ENCODE assay signal across 8 cellular contexts in genomic region chr20:58652606-58653303, GRCh38. TPM values are rescaled to one million over a fixed set of nuclear protein-coding genes. Genes with fewer than 3 reads are reported as not detected.
DNase-seq lines count a peak whose midpoint lies in the region; ATAC-seq, FAIRE-seq and TF ChIP-seq lines count a peak whose summit lies in the region.

No MANE protein-coding gene starts in this region.

- in situ Hi-C loops in G401 (cut with HindIII; ENCODE audit: low sequenced_read_pairs) = no loop called here

- H3K27ac Mint-ChIP-seq in chondrocyte (ENCODE audit: unreplicated experiment) = peak overlapping the region; percentile 99
- peak overlapping the region; percentile 97 to 98 for H3K27ac Mint-ChIP-seq in natural killer cell treated with Interleukin-12 subunit alpha and Interleukin-12 subunit beta and Interleukin-15 and Interleukin-18, amount 100 ng/mL, for 72 hours

- no peaks in the 10 kb centered on the region for H3K27me3 Mint-ChIP-seq in chondrocyte (ENCODE audit: low read depth)
- no peaks in the 10 kb centered on the region for H3K27me3 Mint-ChIP-seq in natural killer cell treated with Interleukin-12 subunit alpha and Interleukin-12 subunit beta and Interleukin-15 and Interleukin-18, amount 100 ng/mL, for 72 hours

- peak; percentile 41 for FAIRE-seq in A204.1 (lab: Jason Lieb, UNC)
- FAIRE-seq in D721Med (lab: Jason Lieb, UNC) = no peak

- H3K9me3 Mint-ChIP-seq in chondrocyte (ENCODE audit: low read depth) = no peaks in the 10 kb centered on the region
- no peaks in the 10 kb centered on the region for H3K9me3 Mint-ChIP-seq in natural killer cell treated with Interleukin-12 subunit alpha and Interleukin-12 subunit beta and Interleukin-15 and Interleukin-18, amount 100 ng/mL, for 72 hours

- no peaks in the 10 kb centered on the region for H3K36me3 Mint-ChIP-seq in chondrocyte (ENCODE audit: low read depth)
- peaks cover 14% of the 10 kb centered on the region for H3K36me3 Mint-ChIP-seq in natural killer cell treated with Interleukin-12 subunit alpha and Interleukin-12 subunit beta and Interleukin-15 and Interleukin-18, amount 100 ng/mL, for 72 hours

- ATAC-seq in GM21381 (IDR thresholded peaks at IDR 0.05; ENCODE audit: unreplicated experiment) (peak; percentile 1), GM21619 (IDR thresholded peaks at IDR 0.05; ENCODE audit: unreplicated experiment) (no peak)
- peak in 1 of 2 donors; percentile 3 for ATAC-seq in natural killer cell treated with Interleukin-12 subunit alpha and Interleukin-12 subunit beta and Interleukin-15 and Interleukin-18, amount 100 ng/mL, for 72 hours

- H3K4me1 Mint-ChIP-seq in chondrocyte (ENCODE audit: low read depth) = peaks cover 46% of the 10 kb centered on the region
- peaks cover 21 to 42% of the 10 kb centered on the region in 2 donors for H3K4me1 Mint-ChIP-seq in natural killer cell treated with Interleukin-12 subunit alpha and Interleukin-12 subunit beta and Interleukin-15 and Interleukin-18, amount 100 ng/mL, for 72 hours (ENCODE audit: low read depth in 2 of 2)

- peak; percentile 30 for DNase-seq in NAMALWA (ENCODE audit: low spot score)
- no peak for DNase-seq in chondrocyte (ENCODE audit: low spot score)
- DNase-seq in natural killer cell treated with Interleukin-12 subunit alpha and Interleukin-12 subunit beta and Interleukin-15 and Interleukin-18, amount 100 ng/mL, for 72 hours (ENCODE audit: low spot score) = no peak
- no peak for DNase-seq in G401 (ENCODE audit: low spot score)
- no peak for DNase-seq in D721Med (ENCODE audit: insufficient read length, low spot score)

- no peak for TF ChIP-seq CTCF in chondrocyte (IDR thresholded peaks at IDR 0.05)
- TF ChIP-seq CTCF in D721Med (IDR thresholded peaks at IDR 0.05; ENCODE audit: insufficient read depth, missing control alignments) = no peak

- H3K4me3 Mint-ChIP-seq in chondrocyte (ENCODE audit: unreplicated experiment) = peak overlapping the region; percentile 96
- H3K4me3 Mint-ChIP-seq in natural killer cell treated with Interleukin-12 subunit alpha and Interleukin-12 subunit beta and Interleukin-15 and Interleukin-18, amount 100 ng/mL, for 72 hours = peak overlapping the region; percentile 94

RNA-seq across cellular contexts. Expression of gene STX16, which starts 1.7 kb away (rescaled TPM):
- 44.5 to 58.1 TPM (median 50.4 TPM) in 3 replicates for total RNA-seq in chondrocyte
- 10 to 100 TPM; 92.4 to 92.8 TPM for total RNA-seq in natural killer cell treated with Interleukin-12 subunit alpha and Interleukin-12 subunit beta and Interleukin-15 and Interleukin-18, amount 100 ng/mL, for 72 hours
- total RNA-seq in G401 (2014; rRNA removed; shearing (Covaris generic)) = 25.5 and 32.3 TPM in 2 replicates

RNA-seq across cellular contexts. Expression of gene NPEPL1, which starts 39.8 kb away (rescaled TPM):
- 10.2 to 32.8 TPM (median 31.3 TPM) in 3 replicates for total RNA-seq in chondrocyte
- total RNA-seq in natural killer cell treated with Interleukin-12 subunit alpha and Interleukin-12 subunit beta and Interleukin-15 and Interleukin-18, amount 100 ng/mL, for 72 hours = 10 to 100 TPM; 23.6 to 30.4 TPM
- 1.3 and 5.4 TPM in 2 replicates for total RNA-seq in G401 (2014; rRNA removed; shearing (Covaris generic))
